Comparison of ENCODE assay signal across 1 cellular context in the genomic region with DNA sequence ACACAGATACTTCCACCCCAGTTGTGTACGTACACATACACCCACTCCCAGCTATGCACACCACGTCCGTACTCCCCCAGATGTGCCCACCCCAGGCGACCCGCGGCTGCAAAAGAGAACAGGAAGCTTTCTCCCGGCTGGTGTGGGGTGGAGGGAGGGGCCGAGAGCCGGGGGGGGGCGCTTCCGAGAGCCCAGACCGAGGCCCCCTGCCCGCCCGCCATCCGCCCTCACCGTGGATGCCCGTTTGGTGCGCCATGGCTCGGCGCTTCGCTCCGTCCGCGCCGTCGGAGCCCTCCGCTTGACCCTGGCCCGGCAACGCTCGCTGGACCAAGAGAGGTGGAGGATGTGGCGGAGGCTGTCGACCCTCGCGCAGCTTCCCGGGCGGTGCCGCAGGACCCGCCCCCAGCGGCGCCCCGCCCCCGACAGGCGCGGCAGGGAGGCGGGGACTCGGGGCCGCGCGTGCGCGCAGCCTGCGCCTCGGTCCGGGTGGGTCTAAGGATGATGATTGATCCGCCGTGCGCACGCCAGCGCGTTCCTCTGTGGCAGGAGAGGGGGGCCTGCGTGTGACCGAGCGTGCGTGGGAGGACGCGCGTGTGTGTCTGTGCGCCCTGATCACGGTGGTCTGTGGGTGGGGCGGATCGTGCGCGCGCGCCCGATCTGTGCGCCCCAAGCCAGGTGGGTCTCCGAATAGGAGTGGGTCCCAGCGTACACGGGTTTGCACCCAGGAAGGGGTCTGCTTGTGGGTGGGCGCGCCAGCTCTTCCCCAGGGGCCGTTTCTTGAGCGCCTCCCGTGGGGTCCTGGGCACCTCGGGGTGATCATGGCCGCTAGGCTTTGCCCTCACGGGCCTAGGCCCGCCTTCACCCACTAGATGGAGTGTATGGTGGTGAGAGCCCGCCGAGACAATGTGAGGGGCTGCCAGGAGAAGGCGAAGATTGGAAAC.
A peak's percentile ranks its signal among the peaks of the same experiment; 100 is the strongest.
TF ChIP-seq lines count a peak whose summit lies in the region.

Gene TWF2, minus strand, starts transcription at position 398 of the 941 bp plus-strand sequence. Its CDS starts 142 bp downstream, at position 256.

TF ChIP-seq in WTC11, 78 proteins besides CTCF, POLR2A, EP300 and RAD21 (continued from another document and continues in another):
- no peak for TF ChIP-seq ZNF532 (CRISPR knock-in tag; IDR thresholded peaks at IDR 0.05; ENCODE audit: borderline replicate concordance)
- peak; percentile 97; the same call in 1 of the 2 replicates for TF ChIP-seq KAT7 (CRISPR knock-in tag; IDR thresholded peaks at IDR 0.05; ENCODE audit: borderline replicate concordance)
- TF ChIP-seq, protein P1, sequence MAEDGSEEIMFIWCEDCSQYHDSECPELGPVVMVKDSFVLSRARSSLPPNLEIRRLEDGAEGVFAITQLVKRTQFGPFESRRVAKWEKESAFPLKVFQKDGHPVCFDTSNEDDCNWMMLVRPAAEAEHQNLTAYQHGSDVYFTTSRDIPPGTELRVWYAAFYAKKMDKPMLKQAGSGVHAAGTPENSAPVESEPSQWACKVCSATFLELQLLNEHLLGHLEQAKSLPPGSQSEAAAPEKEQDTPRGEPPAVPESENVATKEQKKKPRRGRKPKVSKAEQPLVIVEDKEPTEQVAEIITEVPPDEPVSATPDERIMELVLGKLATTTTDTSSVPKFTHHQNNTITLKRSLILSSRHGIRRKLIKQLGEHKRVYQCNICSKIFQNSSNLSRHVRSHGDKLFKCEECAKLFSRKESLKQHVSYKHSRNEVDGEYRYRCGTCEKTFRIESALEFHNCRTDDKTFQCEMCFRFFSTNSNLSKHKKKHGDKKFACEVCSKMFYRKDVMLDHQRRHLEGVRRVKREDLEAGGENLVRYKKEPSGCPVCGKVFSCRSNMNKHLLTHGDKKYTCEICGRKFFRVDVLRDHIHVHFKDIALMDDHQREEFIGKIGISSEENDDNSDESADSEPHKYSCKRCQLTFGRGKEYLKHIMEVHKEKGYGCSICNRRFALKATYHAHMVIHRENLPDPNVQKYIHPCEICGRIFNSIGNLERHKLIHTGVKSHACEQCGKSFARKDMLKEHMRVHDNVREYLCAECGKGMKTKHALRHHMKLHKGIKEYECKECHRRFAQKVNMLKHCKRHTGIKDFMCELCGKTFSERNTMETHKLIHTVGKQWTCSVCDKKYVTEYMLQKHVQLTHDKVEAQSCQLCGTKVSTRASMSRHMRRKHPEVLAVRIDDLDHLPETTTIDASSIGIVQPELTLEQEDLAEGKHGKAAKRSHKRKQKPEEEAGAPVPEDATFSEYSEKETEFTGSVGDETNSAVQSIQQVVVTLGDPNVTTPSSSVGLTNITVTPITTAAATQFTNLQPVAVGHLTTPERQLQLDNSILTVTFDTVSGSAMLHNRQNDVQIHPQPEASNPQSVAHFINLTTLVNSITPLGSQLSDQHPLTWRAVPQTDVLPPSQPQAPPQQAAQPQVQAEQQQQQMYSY (CRISPR knock-in tag; IDR thresholded peaks at IDR 0.05): no peak
- no peak for TF ChIP-seq RELA (CRISPR knock-in tag; IDR thresholded peaks at IDR 0.05; ENCODE audit: borderline replicate concordance)
- TF ChIP-seq PRRX2 (CRISPR knock-in tag; IDR thresholded peaks at IDR 0.05): no peak
- TF ChIP-seq, protein P2, sequence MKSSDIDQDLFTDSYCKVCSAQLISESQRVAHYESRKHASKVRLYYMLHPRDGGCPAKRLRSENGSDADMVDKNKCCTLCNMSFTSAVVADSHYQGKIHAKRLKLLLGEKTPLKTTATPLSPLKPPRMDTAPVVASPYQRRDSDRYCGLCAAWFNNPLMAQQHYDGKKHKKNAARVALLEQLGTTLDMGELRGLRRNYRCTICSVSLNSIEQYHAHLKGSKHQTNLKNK (CRISPR knock-in tag; IDR thresholded peaks at IDR 0.05): no peak
- TF ChIP-seq FOXJ3 (CRISPR knock-in tag; IDR thresholded peaks at IDR 0.05; ENCODE audit: borderline replicate concordance): no peak
- peak; percentile 66 for TF ChIP-seq SMAD3 (CRISPR knock-in tag; IDR thresholded peaks at IDR 0.05; ENCODE audit: borderline replicate concordance)
- peak; percentile 70 for TF ChIP-seq ZNF423 (CRISPR knock-in tag; IDR thresholded peaks at IDR 0.05)
- TF ChIP-seq, protein P3, sequence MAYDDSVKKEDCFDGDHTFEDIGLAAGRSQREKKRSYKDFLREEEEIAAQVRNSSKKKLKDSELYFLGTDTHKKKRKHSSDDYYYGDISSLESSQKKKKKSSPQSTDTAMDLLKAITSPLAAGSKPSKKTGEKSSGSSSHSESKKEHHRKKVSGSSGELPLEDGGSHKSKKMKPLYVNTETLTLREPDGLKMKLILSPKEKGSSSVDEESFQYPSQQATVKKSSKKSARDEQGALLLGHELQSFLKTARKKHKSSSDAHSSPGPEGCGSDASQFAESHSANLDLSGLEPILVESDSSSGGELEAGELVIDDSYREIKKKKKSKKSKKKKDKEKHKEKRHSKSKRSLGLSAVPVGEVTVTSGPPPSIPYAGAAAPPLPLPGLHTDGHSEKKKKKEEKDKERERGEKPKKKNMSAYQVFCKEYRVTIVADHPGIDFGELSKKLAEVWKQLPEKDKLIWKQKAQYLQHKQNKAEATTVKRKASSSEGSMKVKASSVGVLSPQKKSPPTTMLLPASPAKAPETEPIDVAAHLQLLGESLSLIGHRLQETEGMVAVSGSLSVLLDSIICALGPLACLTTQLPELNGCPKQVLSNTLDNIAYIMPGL (CRISPR knock-in tag; IDR thresholded peaks at IDR 0.05): peak; percentile 84
- no peak for TF ChIP-seq ZNF396 (CRISPR knock-in tag; IDR thresholded peaks at IDR 0.05; ENCODE audit: borderline replicate concordance)
- no peak for TF ChIP-seq ZNF317 (CRISPR knock-in tag; IDR thresholded peaks at IDR 0.05; ENCODE audit: borderline replicate concordance, low read depth)
- no peak for TF ChIP-seq FOXK1 (CRISPR knock-in tag; IDR thresholded peaks at IDR 0.05)
- no peak for TF ChIP-seq ZNF263 (CRISPR knock-in tag; IDR thresholded peaks at IDR 0.05; ENCODE audit: low read depth)
- TF ChIP-seq TP53 (CRISPR knock-in tag; IDR thresholded peaks at IDR 0.05): peak; percentile 79; the same call in 1 of the 2 replicates
- no peak for TF ChIP-seq MYBL2 (CRISPR knock-in tag; IDR thresholded peaks at IDR 0.05)
- TF ChIP-seq, protein P4, sequence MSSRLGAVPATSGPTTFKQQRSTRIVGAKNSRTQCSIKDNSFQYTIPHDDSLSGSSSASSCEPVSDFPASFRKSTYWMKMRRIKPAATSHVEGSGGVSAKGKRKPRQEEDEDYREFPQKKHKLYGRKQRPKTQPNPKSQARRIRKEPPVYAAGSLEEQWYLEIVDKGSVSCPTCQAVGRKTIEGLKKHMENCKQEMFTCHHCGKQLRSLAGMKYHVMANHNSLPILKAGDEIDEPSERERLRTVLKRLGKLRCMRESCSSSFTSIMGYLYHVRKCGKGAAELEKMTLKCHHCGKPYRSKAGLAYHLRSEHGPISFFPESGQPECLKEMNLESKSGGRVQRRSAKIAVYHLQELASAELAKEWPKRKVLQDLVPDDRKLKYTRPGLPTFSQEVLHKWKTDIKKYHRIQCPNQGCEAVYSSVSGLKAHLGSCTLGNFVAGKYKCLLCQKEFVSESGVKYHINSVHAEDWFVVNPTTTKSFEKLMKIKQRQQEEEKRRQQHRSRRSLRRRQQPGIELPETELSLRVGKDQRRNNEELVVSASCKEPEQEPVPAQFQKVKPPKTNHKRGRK (CRISPR knock-in tag; IDR thresholded peaks at IDR 0.05; ENCODE audit: borderline replicate concordance): no peak
- no peak for TF ChIP-seq ATF6 (CRISPR knock-in tag; IDR thresholded peaks at IDR 0.05)
- TF ChIP-seq ETV6 (CRISPR knock-in tag; IDR thresholded peaks at IDR 0.05): peak; percentile 25; the same call in 1 of the 2 replicates
- TF ChIP-seq GRHL2 (CRISPR knock-in tag; IDR thresholded peaks at IDR 0.05; ENCODE audit: insufficient replicate concordance, severe bottlenecking): no peak
- no peak; the same call in 1 of the 2 replicates for TF ChIP-seq MLX (CRISPR knock-in tag; IDR thresholded peaks at IDR 0.05)
- TF ChIP-seq, protein P5, sequence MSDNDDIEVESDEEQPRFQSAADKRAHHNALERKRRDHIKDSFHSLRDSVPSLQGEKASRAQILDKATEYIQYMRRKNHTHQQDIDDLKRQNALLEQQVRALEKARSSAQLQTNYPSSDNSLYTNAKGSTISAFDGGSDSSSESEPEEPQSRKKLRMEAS (CRISPR knock-in tag; IDR thresholded peaks at IDR 0.05): peak; percentile 51; the same call in 1 of the 2 replicates
- TF ChIP-seq ZNF121 (CRISPR knock-in tag; IDR thresholded peaks at IDR 0.05): no peak
- TF ChIP-seq, protein P6, sequence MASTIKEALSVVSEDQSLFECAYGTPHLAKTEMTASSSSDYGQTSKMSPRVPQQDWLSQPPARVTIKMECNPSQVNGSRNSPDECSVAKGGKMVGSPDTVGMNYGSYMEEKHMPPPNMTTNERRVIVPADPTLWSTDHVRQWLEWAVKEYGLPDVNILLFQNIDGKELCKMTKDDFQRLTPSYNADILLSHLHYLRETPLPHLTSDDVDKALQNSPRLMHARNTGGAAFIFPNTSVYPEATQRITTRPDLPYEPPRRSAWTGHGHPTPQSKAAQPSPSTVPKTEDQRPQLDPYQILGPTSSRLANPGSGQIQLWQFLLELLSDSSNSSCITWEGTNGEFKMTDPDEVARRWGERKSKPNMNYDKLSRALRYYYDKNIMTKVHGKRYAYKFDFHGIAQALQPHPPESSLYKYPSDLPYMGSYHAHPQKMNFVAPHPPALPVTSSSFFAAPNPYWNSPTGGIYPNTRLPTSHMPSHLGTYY (CRISPR knock-in tag; IDR thresholded peaks at IDR 0.05): no peak
- TF ChIP-seq ATF2 (CRISPR knock-in tag; IDR thresholded peaks at IDR 0.05; ENCODE audit: borderline replicate concordance, low read depth): no peak
- TF ChIP-seq ZNF232 (CRISPR knock-in tag; IDR thresholded peaks at IDR 0.05): peak; percentile 70; the same call in 1 of the 2 replicates
- peak; percentile 91 for TF ChIP-seq ZBTB21 (CRISPR knock-in tag; IDR thresholded peaks at IDR 0.05; ENCODE audit: borderline replicate concordance)
- TF ChIP-seq, protein P7, sequence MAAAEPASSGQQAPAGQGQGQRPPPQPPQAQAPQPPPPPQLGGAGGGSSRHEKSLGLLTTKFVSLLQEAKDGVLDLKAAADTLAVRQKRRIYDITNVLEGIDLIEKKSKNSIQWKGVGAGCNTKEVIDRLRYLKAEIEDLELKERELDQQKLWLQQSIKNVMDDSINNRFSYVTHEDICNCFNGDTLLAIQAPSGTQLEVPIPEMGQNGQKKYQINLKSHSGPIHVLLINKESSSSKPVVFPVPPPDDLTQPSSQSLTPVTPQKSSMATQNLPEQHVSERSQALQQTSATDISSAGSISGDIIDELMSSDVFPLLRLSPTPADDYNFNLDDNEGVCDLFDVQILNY (CRISPR knock-in tag; IDR thresholded peaks at IDR 0.05): 0 out of 2 replicates have a peak, but pooled peaks have one; percentile 45
